ENCODE assay signal across 1 cellular context in the genomic region with DNA sequence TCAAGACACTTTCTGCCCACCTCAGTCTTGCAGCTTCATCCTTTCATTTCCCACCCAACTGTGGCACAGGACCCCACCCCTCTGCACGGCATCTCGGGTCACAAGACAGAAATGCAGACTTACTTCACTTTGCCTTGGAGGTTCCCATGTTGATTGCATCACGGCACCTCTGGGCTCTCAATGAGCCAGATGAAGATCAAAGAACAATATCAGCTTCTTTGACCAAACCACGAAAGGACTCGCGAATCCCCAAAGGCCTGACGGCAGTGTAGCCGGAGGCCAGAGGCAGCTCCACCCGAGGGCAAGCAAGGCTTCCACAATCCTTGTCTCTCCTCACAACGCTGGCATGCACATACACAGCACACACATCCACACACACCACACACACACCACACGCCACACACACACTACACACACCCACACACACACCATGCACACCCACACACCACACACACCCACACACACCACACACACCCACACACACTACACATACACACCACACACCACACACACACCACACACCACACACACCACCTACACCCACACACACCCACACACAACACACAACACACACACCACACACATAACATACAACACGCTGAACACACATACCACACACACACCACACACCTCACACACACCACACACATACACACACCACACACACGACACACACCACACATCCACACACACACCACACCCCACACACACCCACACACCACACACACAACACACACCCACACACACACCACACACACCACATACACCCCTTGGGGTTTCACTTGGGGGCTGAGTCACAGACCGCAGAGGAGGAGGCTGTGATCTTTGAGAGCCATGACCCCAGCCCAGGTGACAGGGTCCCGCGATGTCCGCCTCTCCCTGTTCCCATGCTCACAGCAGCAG.
TF ChIP-seq lines count a peak whose summit lies in the region.

No MANE protein-coding gene starts in this region.

TF ChIP-seq in HEK293, 187 proteins besides CTCF, POLR2A, EP300 and RAD21 (continued from another document):
- TF ChIP-seq, protein P1, sequence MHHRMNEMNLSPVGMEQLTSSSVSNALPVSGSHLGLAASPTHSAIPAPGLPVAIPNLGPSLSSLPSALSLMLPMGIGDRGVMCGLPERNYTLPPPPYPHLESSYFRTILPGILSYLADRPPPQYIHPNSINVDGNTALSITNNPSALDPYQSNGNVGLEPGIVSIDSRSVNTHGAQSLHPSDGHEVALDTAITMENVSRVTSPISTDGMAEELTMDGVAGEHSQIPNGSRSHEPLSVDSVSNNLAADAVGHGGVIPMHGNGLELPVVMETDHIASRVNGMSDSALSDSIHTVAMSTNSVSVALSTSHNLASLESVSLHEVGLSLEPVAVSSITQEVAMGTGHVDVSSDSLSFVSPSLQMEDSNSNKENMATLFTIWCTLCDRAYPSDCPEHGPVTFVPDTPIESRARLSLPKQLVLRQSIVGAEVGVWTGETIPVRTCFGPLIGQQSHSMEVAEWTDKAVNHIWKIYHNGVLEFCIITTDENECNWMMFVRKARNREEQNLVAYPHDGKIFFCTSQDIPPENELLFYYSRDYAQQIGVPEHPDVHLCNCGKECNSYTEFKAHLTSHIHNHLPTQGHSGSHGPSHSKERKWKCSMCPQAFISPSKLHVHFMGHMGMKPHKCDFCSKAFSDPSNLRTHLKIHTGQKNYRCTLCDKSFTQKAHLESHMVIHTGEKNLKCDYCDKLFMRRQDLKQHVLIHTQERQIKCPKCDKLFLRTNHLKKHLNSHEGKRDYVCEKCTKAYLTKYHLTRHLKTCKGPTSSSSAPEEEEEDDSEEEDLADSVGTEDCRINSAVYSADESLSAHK (tag by site-specific recombination; IDR thresholded peaks at IDR 0.05) = no peak
